18 cellular contexts compared by ENCODE assay signal in genomic region chr5:74300808-74301389, GRCh38.
DNase-seq lines count a peak whose midpoint lies in the region; ATAC-seq and TF ChIP-seq lines count a peak whose summit lies in the region.
"Had no signal": no experiment of that assay in that cellular context is flagged by ENCODE, and none has a peak within 500 bp of the region (broad histone marks: within the 10 kb centered on the region; RNA-seq: fewer than 3 reads in every experiment).

No MANE protein-coding gene starts in this region.

- no peaks in the 10 kb centered on the region for H3K9me3 ChIP-seq in uterus
- no peaks in the 10 kb centered on the region for H3K9me3 ChIP-seq in esophagus squamous epithelium
- H3K9me3 ChIP-seq: BE2C, BLaER1, Caco-2 had no signal

- no peaks in the 10 kb centered on the region for H3K4me1 ChIP-seq in uterus
- H3K4me1 ChIP-seq in esophagus squamous epithelium: peaks cover 0 to 11% (median 0%) of the 10 kb centered on the region in 3 donors
- H3K4me1 ChIP-seq: BLaER1, Caco-2 had no signal

- no peaks in the 10 kb centered on the region for H3K27me3 Mint-ChIP-seq in neural crest cell (ENCODE audit: low read depth)
- H3K27me3 Mint-ChIP-seq in stimulated activated memory B cell treated with anti-CD40 and anti-IgM and Interleukin-4, amounts not matched to agents 10 μg/mL and 1 μg/mL and 100 μg/mL, for 72 hours: no peaks in the 10 kb centered on the region

- peaks cover 3% of the 10 kb centered on the region for H3K9me3 Mint-ChIP-seq in neural crest cell
- peaks cover 3% of the 10 kb centered on the region for H3K9me3 Mint-ChIP-seq in stimulated activated memory B cell treated with anti-CD40 and anti-IgM and Interleukin-4, amounts not matched to agents 10 μg/mL and 1 μg/mL and 100 μg/mL, for 72 hours

- H3K4me3 ChIP-seq in uterus (no peak overlapping the region), esophagus squamous epithelium (no peak overlapping the region)
- H3K4me3 ChIP-seq: BLaER1 had no signal

- ATAC-seq in stimulated activated memory B cell treated with anti-CD40 and anti-IgM and Interleukin-4, amounts not matched to agents 10 μg/mL and 1 μg/mL and 100 μg/mL, for 72 hours: peak; percentile 47

- peak overlapping the region; percentile 78 for H3K27ac Mint-ChIP-seq in neural crest cell (ENCODE audit: unreplicated experiment)
- no peak overlapping the region for H3K27ac Mint-ChIP-seq in stimulated activated memory B cell treated with anti-CD40 and anti-IgM and Interleukin-4, amounts not matched to agents 10 μg/mL and 1 μg/mL and 100 μg/mL, for 72 hours
- H3K27ac Mint-ChIP-seq: CD14-positive monocyte; CD4-positive, alpha-beta memory T cell; CD4-positive, CD25-positive, alpha-beta regulatory T cell; CD8-positive, alpha-beta memory T cell had no signal

- TF ChIP-seq CTCF in neural crest cell (conservative IDR thresholded peaks at IDR 0.05) (no peak), uterus (IDR thresholded peaks at IDR 0.05) (no peak), esophagus squamous epithelium (IDR thresholded peaks at IDR 0.05) (no peak)

- TF ChIP-seq POLR2A in uterus (IDR thresholded peaks at IDR 0.05): no peak
- TF ChIP-seq POLR2A in esophagus squamous epithelium (IDR thresholded peaks at IDR 0.05): no peak

- H3K27me3 ChIP-seq in uterus (no peaks in the 10 kb centered on the region), esophagus squamous epithelium (no peaks in the 10 kb centered on the region)
- H3K27me3 ChIP-seq: BE2C, BLaER1 had no signal

- no peak for DNase-seq in neural crest cell (ENCODE audit: low read depth, low spot score)
- no peak for DNase-seq in uterus
- no peak for DNase-seq in esophagus squamous epithelium (lab: John Stamatoyannopoulos, UW)
- no peak for DNase-seq in COR-L47 (lab: John Stamatoyannopoulos, UW)
- DNase-seq: 8988T; ACHN; BE2C; C1 segment of cervical spinal cord; Caco-2; Calu3; CD4-positive, alpha-beta memory T cell; CD4-positive, CD25-positive, alpha-beta regulatory T cell; CD8-positive, alpha-beta memory T cell; DMS79 treated with DMSO at 0.1 percent for 48 hours; GF-D8 had no signal

- H3K27ac ChIP-seq in uterus (no peak overlapping the region), esophagus squamous epithelium (no peak overlapping the region)
- H3K27ac ChIP-seq: BLaER1 had no signal

- H3K36me3 ChIP-seq in uterus (no peaks in the 10 kb centered on the region), esophagus squamous epithelium (no peaks in the 10 kb centered on the region)
- H3K36me3 ChIP-seq: BE2C, BLaER1 had no signal

- no peak overlapping the region for H3K4me3 Mint-ChIP-seq in neural crest cell
- no peak overlapping the region for H3K4me3 Mint-ChIP-seq in stimulated activated memory B cell treated with anti-CD40 and anti-IgM and Interleukin-4, amounts not matched to agents 10 μg/mL and 1 μg/mL and 100 μg/mL, for 72 hours
- H3K4me3 Mint-ChIP-seq: CD14-positive monocyte; CD4-positive, alpha-beta memory T cell; CD4-positive, CD25-positive, alpha-beta regulatory T cell; CD8-positive, alpha-beta memory T cell had no signal

- intact Hi-C loops in uterus (cut with DNase I; ENCODE audit: low total_unique reads): no loop called here
- intact Hi-C loops in esophagus squamous epithelium (cut with DNase I): no loop called here

- peaks cover 2% of the 10 kb centered on the region for H3K36me3 Mint-ChIP-seq in neural crest cell (ENCODE audit: low read depth)
- no peaks in the 10 kb centered on the region for H3K36me3 Mint-ChIP-seq in stimulated activated memory B cell treated with anti-CD40 and anti-IgM and Interleukin-4, amounts not matched to agents 10 μg/mL and 1 μg/mL and 100 μg/mL, for 72 hours
- H3K36me3 Mint-ChIP-seq: CD14-positive monocyte; CD4-positive, alpha-beta memory T cell; CD4-positive, CD25-positive, alpha-beta regulatory T cell; CD8-positive, alpha-beta memory T cell had no signal

- WGBS in esophagus squamous epithelium, 2 donors: 83 to 90% methylated on average over 6 of the region's 6 CpGs

- H3K4me1 Mint-ChIP-seq in neural crest cell: peaks cover 4% of the 10 kb centered on the region
- H3K4me1 Mint-ChIP-seq in stimulated activated memory B cell treated with anti-CD40 and anti-IgM and Interleukin-4, amounts not matched to agents 10 μg/mL and 1 μg/mL and 100 μg/mL, for 72 hours: no peaks in the 10 kb centered on the region
- H3K4me1 Mint-ChIP-seq: CD14-positive monocyte; CD4-positive, alpha-beta memory T cell; CD4-positive, CD25-positive, alpha-beta regulatory T cell; CD8-positive, alpha-beta memory T cell had no signal
